ENCODE assay signal across 15 cellular contexts in the genomic region with DNA sequence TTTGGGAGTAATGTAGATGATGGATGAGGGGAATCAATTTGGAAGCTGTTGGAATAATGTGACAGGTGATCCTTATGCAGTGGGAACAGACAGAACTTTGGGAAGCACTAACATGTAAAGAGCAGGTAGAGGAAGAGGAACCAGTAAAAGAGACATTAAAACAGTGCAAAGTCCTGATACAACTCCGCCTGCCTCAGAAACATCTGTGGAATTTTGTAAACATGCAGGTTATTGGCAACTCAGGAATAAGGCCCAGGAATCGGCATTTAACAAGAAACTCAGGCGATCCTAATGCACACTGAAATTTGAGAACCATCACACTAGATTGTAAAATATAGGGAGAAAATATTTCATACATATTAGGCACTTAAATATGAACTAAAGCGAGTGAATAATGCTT. TPM values are rescaled to one million over a fixed set of nuclear protein-coding genes. Genes with fewer than 3 reads are reported as not detected.
"Had no signal": no experiment of that assay in that cellular context is flagged by ENCODE, and none has a peak within 500 bp of the region (broad histone marks: within the 10 kb centered on the region; RNA-seq: fewer than 3 reads in every experiment).

No MANE protein-coding gene starts in this region.

RNA-seq across cellular contexts. Expression of gene FRMD7, which starts 29.1 kb away (rescaled TPM):
- total RNA-seq: natural killer cell; natural killer cell treated with Interleukin-12 subunit alpha and Interleukin-12 subunit beta and Interleukin-15 and Interleukin-18, amount 100 ng/mL, for 72 hours; occipital lobe; omental fat pad; pancreas; progenitor cell of endocrine pancreas; prostate gland; pulmonary artery endothelial cell; renal cortical epithelial cell; right atrium auricular region; right cardiac atrium; sciatic nerve; smooth muscle cell had no signal
- polyA plus RNA-seq: small intestine, smooth muscle cell, spleen had no signal
